ENCODE assay signal across 26 cellular contexts in genomic region chr6:7572213-7572943, GRCh38. TPM values are rescaled to one million over a fixed set of nuclear protein-coding genes. Genes with fewer than 3 reads are reported as not detected.
"Had no signal": no experiment of that assay in that cellular context is flagged by ENCODE, and none has a peak within 500 bp of the region (broad histone marks: within the 10 kb centered on the region; RNA-seq: fewer than 3 reads in every experiment).

No MANE protein-coding gene starts in this region.

- H3K27ac Mint-ChIP-seq: dendritic cell treated with granulocyte-macrophage colony-stimulating factor and Interleukin-4, amounts not matched to agents 40 ng/mL and 50 ng/mL, for 4 days; effector memory CD8-positive, alpha-beta T cell; endodermal cell; mesothelial cell of epicardium had no signal

- FAIRE-seq: endometrium, frontal cortex, islet of Langerhans, keratinocyte had no signal

- H3K4me3 Mint-ChIP-seq: dendritic cell treated with granulocyte-macrophage colony-stimulating factor and Interleukin-4, amounts not matched to agents 40 ng/mL and 50 ng/mL, for 4 days; effector memory CD8-positive, alpha-beta T cell; endodermal cell; mesothelial cell of epicardium had no signal

- ATAC-seq: effector memory CD8-positive, alpha-beta T cell; foreskin keratinocyte; heart right ventricle; left cardiac atrium; left lung; left ventricle myocardium superior; lower lobe of right lung; mucosa of descending colon had no signal

- H3K9me3 ChIP-seq: colonic mucosa, esophagus muscularis mucosa, heart right ventricle, left lung, lower lobe of right lung, mucosa of descending colon had no signal

- H3K27me3 ChIP-seq: colonic mucosa, foreskin keratinocyte, left lung had no signal

- H3K4me1 Mint-ChIP-seq: endodermal cell, mesothelial cell of epicardium had no signal

- H3K4me1 ChIP-seq: colonic mucosa, esophagus muscularis mucosa, foreskin keratinocyte, left lung, lower lobe of right lung had no signal

- H3K27ac ChIP-seq: colonic mucosa, epithelial cell of prostate, esophagus muscularis mucosa, foreskin keratinocyte, heart right ventricle, left lung, lower lobe of right lung had no signal

- H3K9me3 Mint-ChIP-seq: dendritic cell treated with granulocyte-macrophage colony-stimulating factor and Interleukin-4, amounts not matched to agents 40 ng/mL and 50 ng/mL, for 4 days; effector memory CD8-positive, alpha-beta T cell; endodermal cell; mesothelial cell of epicardium had no signal

- H3K36me3 ChIP-seq: lower lobe of right lung had no signal

- H3K4me3 ChIP-seq: colonic mucosa, esophagus muscularis mucosa, heart right ventricle, left lung, lower lobe of right lung, mucosa of descending colon had no signal

- DNase-seq: colonic mucosa; cortex of kidney; effector CD8-positive, alpha-beta T cell; effector memory CD8-positive, alpha-beta T cell; endodermal cell; erythroblast; foreskin keratinocyte; glutamatergic neuron; head of caudate nucleus; heart right ventricle; hippocampal formation; left cardiac atrium; left lung; left ventricle myocardium superior; lower lobe of right lung; mesenchymal stem cell; mucosa of descending colon had no signal

RNA-seq across cellular contexts. Expression of gene DSP, which starts 30.9 kb away (rescaled TPM):
- total RNA-seq: fibroblast of lung had no signal
